ENCODE assay signal across 11 cellular contexts in genomic region chr2:1010373-1011017, GRCh38. TPM values are rescaled to one million over a fixed set of nuclear protein-coding genes. Genes with fewer than 3 reads are reported as not detected.
DNase-seq lines count a peak whose midpoint lies in the region; TF ChIP-seq lines count a peak whose summit lies in the region.
"Had no signal": no experiment of that assay in that cellular context is flagged by ENCODE, and none has a peak within 500 bp of the region (broad histone marks: within the 10 kb centered on the region; RNA-seq: fewer than 3 reads in every experiment).

No MANE protein-coding gene starts in this region.

- peaks cover 18% of the 10 kb centered on the region for H3K4me1 Mint-ChIP-seq in glutamatergic neuron (ENCODE audit: low read depth, unreplicated experiment)

- DNase-seq in SKM-1 treated with dmso at 0.1 percent for 144 hours (lab: John Stamatoyannopoulos, UW; ENCODE audit: unreplicated experiment) (peak; percentile 26), SKM-1 (lab: John Stamatoyannopoulos, UW; ENCODE audit: unreplicated experiment) (no peak), NCI-H2107 treated with DMSO at 0.1 percent for 48 hours (lab: John Stamatoyannopoulos, UW; ENCODE audit: unreplicated experiment) (peak; percentile 80), glutamatergic neuron (peak; percentile 73), superior temporal gyrus (ENCODE audit: extremely low spot score) (peak; percentile 43), germinal center (ENCODE audit: low spot score) (no peak)
- DNase-seq in activated CD8-positive, alpha-beta memory T cell treated with anti-CD3 and anti-CD28 coated beads, Interleukin-2, amount 50 U/mL, for 48 hours = no peak
- DNase-seq in stimulated activated CD8-positive, alpha-beta memory T cell treated with anti-CD3 and anti-CD28 coated beads, Interleukin-4, amount 100 ng/mL, for 48 hours = no peak
- DNase-seq: activated CD8-positive, alpha-beta T cell treated with anti-CD3 and anti-CD28 coated beads, Interleukin-2, amount 10 ng/mL, durations not matched to agents 7 days and 5 days; NCI-H2227 treated with DMSO at 0.1 percent for 48 hours; stimulated activated CD4-positive, alpha-beta T cell treated with anti-CD3 and anti-CD28 coated beads, Interleukin-4, amount 100 ng/mL, for 4 hours had no signal

- H3K36me3 Mint-ChIP-seq in glutamatergic neuron (ENCODE audit: unreplicated experiment) = peaks cover 3% of the 10 kb centered on the region

- H3K4me3 Mint-ChIP-seq in glutamatergic neuron (ENCODE audit: unreplicated experiment) = no peak overlapping the region
- H3K4me3 Mint-ChIP-seq: activated CD8-positive, alpha-beta T cell treated with anti-CD3 and anti-CD28 coated beads, Interleukin-2, amount 10 ng/mL, durations not matched to agents 7 days and 5 days had no signal

- TF ChIP-seq CTCF in glutamatergic neuron (IDR thresholded peaks at IDR 0.05; ENCODE audit: partially characterized antibody, unreplicated experiment) = no peak

- H3K9me3 Mint-ChIP-seq in glutamatergic neuron (ENCODE audit: unreplicated experiment) = no peaks in the 10 kb centered on the region

- no peaks in the 10 kb centered on the region for H3K27me3 Mint-ChIP-seq in glutamatergic neuron (ENCODE audit: unreplicated experiment)

- peak overlapping the region; percentile 86 for H3K27ac Mint-ChIP-seq in glutamatergic neuron (ENCODE audit: unreplicated experiment)
- H3K27ac Mint-ChIP-seq: activated CD8-positive, alpha-beta T cell treated with anti-CD3 and anti-CD28 coated beads, Interleukin-2, amount 10 ng/mL, durations not matched to agents 7 days and 5 days had no signal

RNA-seq across cellular contexts. Expression of gene SNTG2, which starts 59.8 kb away (rescaled TPM):
- 7.7 TPM for total RNA-seq in glutamatergic neuron (ENCODE audit: unreplicated experiment)

Comparison
In these comparisons a context has a peak if more than half of its experiments do, and no peak if none do; other contexts are left out.
1. DNase-seq: peak in SKM-1 treated with dmso at 0.1 percent for 144 hours (single experiment), NCI-H2107 treated with DMSO at 0.1 percent for 48 hours (single experiment), glutamatergic neuron (single experiment) and superior temporal gyrus (single experiment); none in SKM-1 (single experiment), germinal center (single experiment), activated CD8-positive, alpha-beta memory T cell treated with anti-CD3 and anti-CD28 coated beads, Interleukin-2, amount 50 U/mL, for 48 hours (single experiment) and stimulated activated CD8-positive, alpha-beta memory T cell treated with anti-CD3 and anti-CD28 coated beads, Interleukin-4, amount 100 ng/mL, for 48 hours (single experiment).